ENCODE assay signal across 20 cellular contexts in the genomic region with DNA sequence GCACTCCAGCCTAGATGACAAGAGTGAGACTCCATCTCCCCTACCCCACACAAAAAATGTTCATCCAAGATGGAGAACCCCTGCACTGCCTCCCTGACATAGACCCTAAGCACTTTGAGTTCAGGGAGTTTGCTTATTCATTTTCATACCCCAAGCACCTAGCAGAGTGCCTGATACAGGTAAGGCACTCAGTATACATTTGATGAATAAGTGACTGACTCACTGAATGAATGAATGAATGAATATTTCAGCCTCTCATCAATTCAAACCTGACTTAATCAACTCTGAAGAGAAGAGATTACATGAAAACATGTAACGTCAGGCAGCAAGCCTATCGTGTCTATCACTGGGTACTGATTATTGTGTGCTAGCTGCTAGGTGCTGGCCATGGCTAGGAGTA.
A peak's percentile ranks its signal among the peaks of the same experiment; 100 is the strongest.
DNase-seq lines count a peak whose midpoint lies in the region; TF ChIP-seq lines count a peak whose summit lies in the region.
"Had no signal": no experiment of that assay in that cellular context is flagged by ENCODE, and none has a peak within 500 bp of the region (broad histone marks: within the 10 kb centered on the region; RNA-seq: fewer than 3 reads in every experiment).

No MANE protein-coding gene starts in this region.

- H3K36me3 ChIP-seq in esophagus (ENCODE audit: control insufficient read depth in 2 of 2, insufficient read depth in 2 of 2, low read length in 1 of 2) (no peaks in the 10 kb centered on the region), osteoblast (ENCODE audit: insufficient read depth, low read length) (no peaks in the 10 kb centered on the region), tibial nerve (no peaks in the 10 kb centered on the region)
- H3K36me3 ChIP-seq: ovary had no signal

- no peak for TF ChIP-seq EP300 in tibial nerve (IDR thresholded peaks at IDR 0.05)

- H3K4me1 ChIP-seq in esophagus (ENCODE audit: control insufficient read depth in 2 of 2, insufficient read depth in 2 of 2, low read length in 1 of 2): peaks cover 0 to 5% of the 10 kb centered on the region in 2 donors
- H3K4me1 ChIP-seq in osteoblast (ENCODE audit: insufficient read depth, low read length): peaks cover 17% of the 10 kb centered on the region
- peaks cover 0 to 35% (median 4%) of the 10 kb centered on the region in 4 donors for H3K4me1 ChIP-seq in tibial nerve

- H3K9me3 Mint-ChIP-seq in activated CD4-positive, alpha-beta T cell treated with anti-CD3 and anti-CD28 coated beads, Interleukin-2, amount 10 ng/mL, durations not matched to agents 7 days and 5 days: no peaks in the 10 kb centered on the region
- H3K9me3 Mint-ChIP-seq: activated T-helper 1 cell treated with anti-CD3 and anti-CD28 coated beads, Interleukin-12 subunit alpha, Interleukin-12 subunit beta, Interleukin-2, Interleukin-4 antibody, amounts not matched to agents 30 ng/mL and 10 ng/mL and 1 ng/mL, durations not matched to agents 14 hours and 24 hours and 36 hours; naive thymus-derived CD4-positive, alpha-beta T cell had no signal

- H3K4me3 ChIP-seq in esophagus (ENCODE audit: low read depth in 1 of 2, low read length in 2 of 2) (no peak overlapping the region), osteoblast (ENCODE audit: insufficient read depth, low read length) (no peak overlapping the region), tibial nerve (no peak overlapping the region)
- H3K4me3 ChIP-seq: ovary had no signal

- peaks cover 2% of the 10 kb centered on the region for H3K27me3 Mint-ChIP-seq in activated CD4-positive, alpha-beta T cell treated with anti-CD3 and anti-CD28 coated beads, Interleukin-2, amount 10 ng/mL, durations not matched to agents 7 days and 5 days

- peak overlapping the region; percentile 30 for H3K4me2 ChIP-seq in osteoblast (ENCODE audit: insufficient read depth, low read length)

- H3K9me3 ChIP-seq in esophagus (ENCODE audit: control insufficient read depth in 2 of 2, insufficient read depth in 1 of 2, low read depth in 1 of 2, low read length in 1 of 2) (no peaks in the 10 kb centered on the region), osteoblast (ENCODE audit: low read depth, low read length) (no peaks in the 10 kb centered on the region), tibial nerve (no peaks in the 10 kb centered on the region)
- H3K9me3 ChIP-seq: ovary had no signal

- peak overlapping the region; percentile 28 for H3K27ac Mint-ChIP-seq in activated CD4-positive, alpha-beta T cell treated with anti-CD3 and anti-CD28 coated beads, Interleukin-2, amount 10 ng/mL, durations not matched to agents 7 days and 5 days
- H3K27ac Mint-ChIP-seq: activated T-helper 1 cell treated with anti-CD3 and anti-CD28 coated beads, Interleukin-12 subunit alpha, Interleukin-12 subunit beta, Interleukin-2, Interleukin-4 antibody, amounts not matched to agents 30 ng/mL and 10 ng/mL and 1 ng/mL, durations not matched to agents 14 hours and 24 hours and 36 hours; IgD-negative memory B cell; naive thymus-derived CD4-positive, alpha-beta T cell had no signal

- H3K27ac ChIP-seq in esophagus (ENCODE audit: low read depth in 2 of 2, low read length in 1 of 2) (peak overlapping the region; percentile 9 to 78), osteoblast (ENCODE audit: low read depth, low read length) (peak overlapping the region; percentile 70), tibial nerve (peak overlapping the region; percentile 35 to 72 (median 59))
- H3K27ac ChIP-seq: 22Rv1, ovary had no signal

- H3K4me3 Mint-ChIP-seq in activated CD4-positive, alpha-beta T cell treated with anti-CD3 and anti-CD28 coated beads, Interleukin-2, amount 10 ng/mL, durations not matched to agents 7 days and 5 days: no peak overlapping the region
- H3K4me3 Mint-ChIP-seq: activated T-helper 1 cell treated with anti-CD3 and anti-CD28 coated beads, Interleukin-12 subunit alpha, Interleukin-12 subunit beta, Interleukin-2, Interleukin-4 antibody, amounts not matched to agents 30 ng/mL and 10 ng/mL and 1 ng/mL, durations not matched to agents 14 hours and 24 hours and 36 hours; IgD-negative memory B cell; naive thymus-derived CD4-positive, alpha-beta T cell had no signal

- no peak for DNase-seq in activated CD4-positive, alpha-beta T cell treated with anti-CD3 and anti-CD28 coated beads, Interleukin-2, amount 10 ng/mL, durations not matched to agents 7 days and 5 days
- DNase-seq in activated CD4-positive, alpha-beta T cell treated with anti-CD3 and anti-CD28 coated beads, Interleukin-2, amount 50 U/mL, for 1 hour: no peak
- DNase-seq in osteoblast (ENCODE audit: insufficient read length, low spot score, missing footprints): no peak
- DNase-seq in tibial nerve (ENCODE audit: low spot score in 2 of 2): no peak
- no peak for DNase-seq in NCI-H526 treated with DMSO at 0.1 percent for 48 hours (lab: John Stamatoyannopoulos, UW)
- DNase-seq in NCI-H524 treated with DMSO at 0.1 percent for 48 hours (lab: John Stamatoyannopoulos, UW): no peak
- no peak for DNase-seq in GM19240 (ENCODE audit: insufficient read length, low spot score)
- DNase-seq: AML-193; DND-41; erythroblast; naive thymus-derived CD4-positive, alpha-beta T cell; NCI-H1694; NCI-H226; NK-92 treated with Interleukin-12 subunit alpha and Interleukin-12 subunit beta, amount 100 ng/mL, for 24 hours; stimulated activated CD4-positive, alpha-beta T cell treated with anti-CD3 and anti-CD28 coated beads, Interleukin-2, amount 100 ng/mL, for 48 hours had no signal

- TF ChIP-seq POLR2A in tibial nerve (IDR thresholded peaks at IDR 0.05): no peak

- no peaks in the 10 kb centered on the region for H3K79me2 ChIP-seq in osteoblast (ENCODE audit: insufficient read depth, low read length)

- WGBS in esophagus, 2 donors: 74 to 76% methylated on average over 2 of the region's 2 CpGs
- 79 to 82% methylated on average over 2 of the region's 2 CpGs for WGBS in tibial nerve, 2 donors

- H3K27me3 ChIP-seq in esophagus (ENCODE audit: control insufficient read depth in 1 of 2, insufficient read depth in 2 of 2, low read length in 2 of 2) (no peaks in the 10 kb centered on the region), osteoblast (ENCODE audit: insufficient read depth, low read length) (no peaks in the 10 kb centered on the region), tibial nerve (no peaks in the 10 kb centered on the region)
- H3K27me3 ChIP-seq: ovary had no signal

- H3K36me3 Mint-ChIP-seq in activated CD4-positive, alpha-beta T cell treated with anti-CD3 and anti-CD28 coated beads, Interleukin-2, amount 10 ng/mL, durations not matched to agents 7 days and 5 days (ENCODE audit: low read depth): no peaks in the 10 kb centered on the region
- H3K36me3 Mint-ChIP-seq: naive thymus-derived CD4-positive, alpha-beta T cell had no signal

- TF ChIP-seq CTCF in osteoblast (IDR thresholded peaks at IDR 0.05; ENCODE audit: extremely low read depth, low read depth, low read length) (no peak), tibial nerve (IDR thresholded peaks at IDR 0.05) (no peak)

- H4K20me1 ChIP-seq in osteoblast (ENCODE audit: insufficient read depth, low read length): no peaks in the 10 kb centered on the region

- H2AFZ ChIP-seq in osteoblast (ENCODE audit: low read length): peak overlapping the region; percentile 49

- POLR2A ChIA-PET in activated CD4-positive, alpha-beta T cell treated with anti-CD3 and anti-CD28 coated beads, Interleukin-2, amount 10 ng/mL, durations not matched to agents 7 days and 5 days (lab: Charles Lee): no interaction called here

- CTCF ChIA-PET in activated CD4-positive, alpha-beta T cell treated with anti-CD3 and anti-CD28 coated beads, Interleukin-2, amount 10 ng/mL, durations not matched to agents 7 days and 5 days (lab: Charles Lee): interaction anchor here (0.6 to 2.7 kb wide), 3 partner anchors 11 to 794 kb away, joined by 3 to 26 read pairs (median 4); no protein-coding TSS in a partner anchor

- H3K4me1 Mint-ChIP-seq in activated CD4-positive, alpha-beta T cell treated with anti-CD3 and anti-CD28 coated beads, Interleukin-2, amount 10 ng/mL, durations not matched to agents 7 days and 5 days: peaks cover 5% of the 10 kb centered on the region
